ENCODE assay signal across 22 cellular contexts in the genomic region with DNA sequence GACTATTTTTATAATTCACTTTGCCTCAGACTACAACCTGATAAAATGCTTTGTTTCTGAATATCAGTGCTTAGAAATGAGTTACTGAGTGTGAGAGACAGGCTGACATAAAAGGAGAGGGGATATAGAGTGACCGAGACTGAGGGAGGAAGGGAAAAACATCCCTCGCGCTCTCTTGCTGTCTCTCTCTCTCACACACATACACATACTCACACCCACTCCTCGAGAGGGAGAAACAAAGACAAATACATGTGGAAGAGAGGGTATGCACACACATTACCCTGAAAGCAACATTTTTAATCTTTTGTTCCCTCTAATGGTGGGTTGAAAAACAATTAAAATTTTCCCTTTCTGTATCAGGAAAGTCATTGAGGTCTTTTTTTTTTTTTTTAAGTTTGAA. TPM values are rescaled to one million over a fixed set of nuclear protein-coding genes. Genes with fewer than 3 reads are reported as not detected.
A peak's percentile ranks its signal among the peaks of the same experiment; 100 is the strongest.
DNase-seq lines count a peak whose midpoint lies in the region; TF ChIP-seq lines count a peak whose summit lies in the region.
"Had no signal": no experiment of that assay in that cellular context is flagged by ENCODE, and none has a peak within 500 bp of the region (broad histone marks: within the 10 kb centered on the region; RNA-seq: fewer than 3 reads in every experiment).

No MANE protein-coding gene starts in this region.

- peaks cover 3% of the 10 kb centered on the region for H3K4me1 ChIP-seq in endodermal cell (ENCODE audit: control insufficient read depth, insufficient read depth, low read length)

- H3K4me1 Mint-ChIP-seq in endodermal cell (peaks cover 40% of the 10 kb centered on the region), osteocyte (ENCODE audit: unreplicated experiment) (peaks cover 48% of the 10 kb centered on the region)

- H3K9me3 ChIP-seq in endodermal cell (ENCODE audit: control insufficient read depth, low read length) = peaks cover 16% of the 10 kb centered on the region
- H3K9me3 ChIP-seq: esophagus squamous epithelium had no signal

- H3K27me3 Mint-ChIP-seq in endodermal cell (ENCODE audit: insufficient read depth) (no peaks in the 10 kb centered on the region), osteocyte (ENCODE audit: unreplicated experiment) (no peaks in the 10 kb centered on the region)
- H3K27me3 Mint-ChIP-seq: stimulated activated naive CD8-positive, alpha-beta T cell treated with anti-CD3 and anti-CD28 coated beads, Interleukin-15, amount 100 ng/mL, for 72 hours; T-helper 17 cell had no signal

- H3K36me3 Mint-ChIP-seq in endodermal cell (ENCODE audit: low read depth) = peaks cover 17% of the 10 kb centered on the region
- no peaks in the 10 kb centered on the region for H3K36me3 Mint-ChIP-seq in osteocyte (ENCODE audit: unreplicated experiment)

- DNase-seq in NCI-H2227 (lab: John Stamatoyannopoulos, UW; ENCODE audit: unreplicated experiment) = peak; percentile 4
- no peak for DNase-seq in NCI-H2227 treated with DMSO at 0.1 percent for 48 hours (lab: John Stamatoyannopoulos, UW)
- peak; percentile 3 for DNase-seq in NCI-H69 (lab: John Stamatoyannopoulos, UW)
- no peak for DNase-seq in endodermal cell
- no peak for DNase-seq in osteocyte (ENCODE audit: extremely low spot score, unreplicated experiment)
- DNase-seq in epidermal melanocyte (ENCODE audit: insufficient read length, low spot score) = no peak
- no peak for DNase-seq in CD1c-positive myeloid dendritic cell (ENCODE audit: extremely low spot score)
- DNase-seq in activated CD8-positive, alpha-beta memory T cell treated with anti-CD3 and anti-CD28 coated beads, Interleukin-2, amount 50 U/mL, for 4 hours = no peak
- DNase-seq: activated CD4-positive, alpha-beta T cell treated with anti-CD3 and anti-CD28 coated beads, Interleukin-2, amount 50 U/mL, for 4 hours; activated gamma-delta T cell; AML-193; COR-L47; esophagus squamous epithelium; HCEC 1CT; NCI-H345; nucleus accumbens; spleen; stimulated activated CD4-positive, alpha-beta T cell treated with anti-CD3 and anti-CD28 coated beads, Interleukin-4, amount 100 ng/mL, for 24 hours; stimulated activated naive CD8-positive, alpha-beta T cell treated with anti-CD3 and anti-CD28 coated beads, Interleukin-15, amount 100 ng/mL, for 72 hours; T-helper 17 cell had no signal

- peak overlapping the region; percentile 15 for H3K4me3 ChIP-seq in endodermal cell (ENCODE audit: low read length)
- H3K4me3 ChIP-seq: esophagus squamous epithelium, spleen, tibial nerve had no signal

- H3K27ac ChIP-seq in endodermal cell (ENCODE audit: low read depth, low read length) = no peak overlapping the region
- H3K27ac ChIP-seq: 22Rv1, esophagus squamous epithelium, spleen had no signal

- peaks cover 12% of the 10 kb centered on the region for H3K36me3 ChIP-seq in endodermal cell (ENCODE audit: control insufficient read depth, insufficient read depth, low read length)
- H3K36me3 ChIP-seq: esophagus squamous epithelium, spleen, tibial nerve had no signal

- TF ChIP-seq CTCF in endodermal cell (conservative IDR thresholded peaks at IDR 0.05) (no peak), osteocyte (IDR thresholded peaks at IDR 0.05) (no peak)

- H3K9me3 Mint-ChIP-seq in endodermal cell (peaks cover 15% of the 10 kb centered on the region), osteocyte (ENCODE audit: unreplicated experiment) (no peaks in the 10 kb centered on the region)

- H3K27ac Mint-ChIP-seq in endodermal cell (peak overlapping the region; percentile 83), osteocyte (ENCODE audit: unreplicated experiment) (peak overlapping the region; percentile 66)
- H3K27ac Mint-ChIP-seq: stimulated activated naive CD8-positive, alpha-beta T cell treated with anti-CD3 and anti-CD28 coated beads, Interleukin-15, amount 100 ng/mL, for 72 hours; T-helper 17 cell had no signal

- H3K4me3 Mint-ChIP-seq in endodermal cell = no peak overlapping the region
- no peak overlapping the region for H3K4me3 Mint-ChIP-seq in osteocyte (ENCODE audit: unreplicated experiment)
- H3K4me3 Mint-ChIP-seq: T-helper 17 cell had no signal

- H3K9ac ChIP-seq in endodermal cell (ENCODE audit: extremely low read depth, low read length, poor library complexity, severe bottlenecking) = no peak overlapping the region

- WGBS in endodermal cell (ENCODE audit: insufficient coverage in 1 of 2, insufficient read length in 1 of 2), 2 experiments = 33% methylated on average over 1 of the region's 4 CpGs; no CpG with 5 or more reads in 1 of the 2 experiments

- no peaks in the 10 kb centered on the region for H3K27me3 ChIP-seq in endodermal cell (ENCODE audit: control insufficient read depth, insufficient read depth, low read length, poor library complexity, severe bottlenecking)
- H3K27me3 ChIP-seq: esophagus squamous epithelium, spleen, tibial nerve had no signal

RNA-seq across cellular contexts. Expression of gene FRS2, which starts 45.2 kb away (rescaled TPM):
- total RNA-seq in endodermal cell (10 to 100 TPM; 63.1 to 65.8 TPM), osteocyte (45.5 and 48.0 TPM in 2 replicates)
- polyA plus RNA-seq in endodermal cell (2013, experiment 1 of 2) = 32.6 TPM
- polyA plus RNA-seq in endodermal cell (2013, experiment 2 of 2) = 37.5 TPM

Comparison
In these comparisons a context has a peak if more than half of its experiments do, and no peak if none do; other contexts are left out.
1. DNase-seq: peak in NCI-H2227 (single experiment) and NCI-H69 (single experiment); none in NCI-H2227 treated with DMSO at 0.1 percent for 48 hours (single experiment), endodermal cell (single experiment), osteocyte (single experiment), epidermal melanocyte (single experiment), CD1c-positive myeloid dendritic cell (single experiment) and activated CD8-positive, alpha-beta memory T cell treated with anti-CD3 and anti-CD28 coated beads, Interleukin-2, amount 50 U/mL, for 4 hours (single experiment).